12 cellular contexts compared by ENCODE assay signal in genomic region chr19:38034153-38034835, GRCh38.
DNase-seq lines count a peak whose midpoint lies in the region; ATAC-seq and TF ChIP-seq lines count a peak whose summit lies in the region.
"Had no signal": no experiment of that assay in that cellular context is flagged by ENCODE, and none has a peak within 500 bp of the region (broad histone marks: within the 10 kb centered on the region; RNA-seq: fewer than 3 reads in every experiment).

No MANE protein-coding gene starts in this region.

- H3K27me3 ChIP-seq in upper lobe of right lung: no peaks in the 10 kb centered on the region

- peak; percentile 56 for DNase-seq in SIG-M5 treated with dmso at 0.1 percent for 504 hours (lab: John Stamatoyannopoulos, UW; ENCODE audit: unreplicated experiment)
- DNase-seq in SIG-M5 (lab: John Stamatoyannopoulos, UW): no peak
- DNase-seq in NCI-H1105 (lab: John Stamatoyannopoulos, UW): peak; percentile 46
- peak; percentile 75 for DNase-seq in choroid plexus epithelial cell (ENCODE audit: low read depth)
- DNase-seq in upper lobe of right lung: no peak
- DNase-seq in amniotic stem cell (lab: John Stamatoyannopoulos, UW): no peak
- DNase-seq in stimulated activated CD4-positive, alpha-beta T cell treated with anti-CD3 and anti-CD28 coated beads, Interleukin-4, amount 100 ng/mL, for 1 hour: no peak
- no peak for DNase-seq in cardiac septum (ENCODE audit: low spot score)
- DNase-seq: ACHN, activated gamma-delta T cell, substantia nigra had no signal

- TF ChIP-seq CTCF in choroid plexus epithelial cell (conservative IDR thresholded peaks at IDR 0.05; ENCODE audit: low read depth, low read length): no peak
- TF ChIP-seq CTCF in upper lobe of right lung (IDR thresholded peaks at IDR 0.05): no peak

- no peak overlapping the region for H3K27ac ChIP-seq in upper lobe of right lung

- H3K9me3 ChIP-seq in upper lobe of right lung: no peaks in the 10 kb centered on the region

- H3K36me3 ChIP-seq in upper lobe of right lung: no peaks in the 10 kb centered on the region

- intact Hi-C loops in upper lobe of right lung (cut with DNase I) (no loop called here), cardiac septum (cut with DNase I) (no loop called here)

- peak; percentile 55 for ATAC-seq in upper lobe of right lung
- ATAC-seq: left lobe of liver had no signal

- H3K4me3 ChIP-seq in choroid plexus epithelial cell (ENCODE audit: low read depth, low read length): no peak overlapping the region
- H3K4me3 ChIP-seq in upper lobe of right lung: no peak overlapping the region

- peaks cover 20% of the 10 kb centered on the region for H3K4me1 ChIP-seq in upper lobe of right lung

Comparison
In these comparisons a context has a peak if more than half of its experiments do, and no peak if none do; other contexts are left out.
1. DNase-seq: peak in SIG-M5 treated with dmso at 0.1 percent for 504 hours (single experiment), NCI-H1105 (single experiment) and choroid plexus epithelial cell (single experiment); none in SIG-M5 (single experiment), upper lobe of right lung (single experiment), amniotic stem cell (single experiment), stimulated activated CD4-positive, alpha-beta T cell treated with anti-CD3 and anti-CD28 coated beads, Interleukin-4, amount 100 ng/mL, for 1 hour (single experiment) and cardiac septum (single experiment).